Comparison of ENCODE assay signal across 8 cellular contexts in the genomic region with DNA sequence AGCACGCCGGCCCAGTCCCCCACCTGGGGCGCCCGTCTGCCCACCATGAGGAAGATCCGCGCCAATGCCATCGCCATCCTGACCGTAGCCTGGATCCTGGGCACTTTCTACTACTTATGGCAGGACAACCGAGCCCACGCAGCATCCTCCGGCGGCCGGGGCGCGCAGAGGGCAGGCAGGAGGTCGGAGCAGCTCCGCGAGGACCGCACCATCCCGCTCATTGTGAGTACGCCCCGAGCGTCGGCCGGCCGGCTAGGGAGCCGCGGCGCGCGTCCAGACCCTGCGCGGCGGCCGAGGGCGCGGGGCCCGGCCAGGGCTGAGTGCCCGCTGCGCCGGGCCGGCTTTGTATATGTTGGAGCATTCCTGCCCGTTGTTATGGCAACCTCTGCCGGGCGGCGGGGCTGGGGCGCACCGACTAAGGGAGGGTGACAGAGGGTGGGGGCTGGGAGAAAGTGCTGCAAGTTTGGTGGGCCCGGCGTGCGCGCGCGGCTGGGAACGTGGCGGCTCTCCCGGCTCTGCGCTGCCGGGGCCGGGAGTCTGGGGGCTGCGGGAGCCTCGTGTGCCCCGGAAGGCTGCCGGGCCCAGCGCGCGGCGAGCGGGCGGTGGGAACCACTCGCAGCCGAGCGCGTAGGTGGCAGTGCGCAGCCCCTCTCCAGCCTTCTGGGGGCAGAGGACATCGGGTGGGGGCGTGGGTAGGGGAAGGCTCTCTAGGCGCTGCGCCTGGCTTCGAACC. TPM values are rescaled to one million over a fixed set of nuclear protein-coding genes. Genes with fewer than 3 reads are reported as not detected.
DNase-seq lines count a peak whose midpoint lies in the region; ATAC-seq, FAIRE-seq and TF ChIP-seq lines count a peak whose summit lies in the region.

No MANE protein-coding gene starts in this region.

- DNase-seq in HTR-8/SVneo (ENCODE audit: insufficient read length, low spot score) = peak; percentile 55
- peak; percentile 76 for DNase-seq in left kidney (ENCODE audit: low read depth, low spot score)
- DNase-seq in thoracic aorta (ENCODE audit: low spot score) = no peak
- no peak for DNase-seq in cerebellar nuclear complex (lab: John Stamatoyannopoulos, UW)

- H3K27ac ChIP-seq in BLaER1 (no peak overlapping the region), thoracic aorta (peak overlapping the region in 1 of 2 donors; percentile 21)

- peaks cover 9% of the 10 kb centered on the region for H3K27me3 Mint-ChIP-seq in brain

- H3K4me1 ChIP-seq in BLaER1 = peaks cover 5% of the 10 kb centered on the region; the same call in 1 of the 2 replicates
- peaks cover 12 to 49% of the 10 kb centered on the region in 2 donors for H3K4me1 ChIP-seq in thoracic aorta (ENCODE audit: control insufficient read depth in 1 of 2, low read depth in 2 of 2)

- peaks cover 58% of the 10 kb centered on the region for H3K4me1 Mint-ChIP-seq in brain

- ATAC-seq in thoracic aorta (ENCODE audit: insufficient number of reproducible peaks, low FRiP score, low read depth) (no peak), HG02678 (IDR thresholded peaks at IDR 0.05; ENCODE audit: unreplicated experiment) (no peak), GM18861 (IDR thresholded peaks at IDR 0.05; ENCODE audit: unreplicated experiment) (no peak)

- no peaks in the 10 kb centered on the region for H3K9me3 Mint-ChIP-seq in brain

- H3K9me3 ChIP-seq in BLaER1 = peaks cover 10% of the 10 kb centered on the region
- no peaks in the 10 kb centered on the region for H3K9me3 ChIP-seq in thoracic aorta

- H3K4me3 Mint-ChIP-seq in brain = peak overlapping the region; percentile 88 to 90 (median 89)

- no peak overlapping the region for H3K9ac ChIP-seq in BLaER1

- peak overlapping the region in 1 of 5 experiments; percentile 80 for H3K27ac Mint-ChIP-seq in brain

- H4K20me1 ChIP-seq in BLaER1 = no peaks in the 10 kb centered on the region; the same call in 1 of the 2 replicates

- TF ChIP-seq CTCF in brain (conservative IDR thresholded peaks at IDR 0.05) (no peak), thoracic aorta (IDR thresholded peaks at IDR 0.05) (no peak)

- peak overlapping the region; percentile 56 for H3K4me3 ChIP-seq in BLaER1
- peak overlapping the region; percentile 75 for H3K4me3 ChIP-seq in thoracic aorta

- FAIRE-seq in HTR-8/SVneo (lab: Jason Lieb, UNC) = peak; percentile 98

- peaks cover 62% of the 10 kb centered on the region for H3K27me3 ChIP-seq in BLaER1
- H3K27me3 ChIP-seq in thoracic aorta (replicated peaks; ENCODE audit: insufficient read depth) = no peaks in the 10 kb centered on the region

- H3K36me3 ChIP-seq in BLaER1 = no peaks in the 10 kb centered on the region
- no peaks in the 10 kb centered on the region for H3K36me3 ChIP-seq in thoracic aorta

- H3K4me2 ChIP-seq in BLaER1 = peak overlapping the region; percentile 66

- H3K36me3 Mint-ChIP-seq in brain = no peaks in the 10 kb centered on the region

RNA-seq across cellular contexts. Expression of gene GALNT16, which starts 0.5 kb away (rescaled TPM):
- polyA plus RNA-seq in brain (ENCODE audit: insufficient read depth, low read depth, low replicate concordance) = 16.2 TPM
- 10 to 100 TPM; 12.1 to 15.8 TPM for total RNA-seq in thoracic aorta

Comparison
In these comparisons a context has a peak if more than half of its experiments do, and no peak if none do; other contexts are left out.
1. DNase-seq: peak in HTR-8/SVneo (single experiment) and left kidney (single experiment); none in thoracic aorta (single experiment) and cerebellar nuclear complex (0 of 2).